ENCODE assay signal across 18 cellular contexts in the genomic region with DNA sequence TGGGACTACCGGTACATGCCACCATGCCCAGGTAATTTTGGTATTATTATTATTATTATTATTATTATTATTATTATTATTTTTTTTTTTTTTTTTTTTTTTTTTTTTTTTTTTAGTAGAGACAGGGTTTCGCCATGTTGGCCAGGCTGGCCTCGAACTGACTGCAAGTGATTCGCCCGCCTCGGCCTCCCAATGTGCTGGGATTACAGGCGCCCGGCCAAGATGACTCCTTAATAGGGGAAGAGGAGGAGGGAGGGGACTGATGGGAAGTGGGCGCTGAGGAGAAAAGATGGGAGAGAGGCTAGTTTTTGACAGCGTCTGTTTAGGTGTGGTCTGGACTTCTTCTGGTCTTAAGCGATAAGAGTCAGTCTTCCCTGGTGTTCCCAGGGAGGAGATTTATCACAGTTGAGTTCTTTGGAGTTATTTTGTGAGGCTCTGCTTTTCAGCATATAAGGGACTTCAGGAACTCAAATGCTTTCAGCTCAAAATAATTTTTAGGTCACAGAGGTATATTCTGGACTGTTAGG. TPM values are rescaled to one million over a fixed set of nuclear protein-coding genes. Genes with fewer than 3 reads are reported as not detected.
A peak's percentile ranks its signal among the peaks of the same experiment; 100 is the strongest.
DNase-seq lines count a peak whose midpoint lies in the region; ATAC-seq lines count a peak whose summit lies in the region.
"Had no signal": no experiment of that assay in that cellular context is flagged by ENCODE, and none has a peak within 500 bp of the region (broad histone marks: within the 10 kb centered on the region; RNA-seq: fewer than 3 reads in every experiment).

No MANE protein-coding gene starts in this region.

- ATAC-seq in T-helper 17 cell: no peak
- no peak for ATAC-seq in stimulated activated naive B cell treated with anti-CD40 and anti-IgM and Interleukin-4, amounts not matched to agents 10 μg/mL and 1 μg/mL and 100 μg/mL, for 72 hours (replicated peaks)
- ATAC-seq in GM21423 (IDR thresholded peaks at IDR 0.05; ENCODE audit: unreplicated experiment): no peak
- no peak for ATAC-seq in GM18870 (IDR thresholded peaks at IDR 0.05; ENCODE audit: unreplicated experiment)
- ATAC-seq: Panc1 had no signal

- H3K4me3 Mint-ChIP-seq in T-helper 2 cell treated with Interferon-gamma antibody and Interleukin-4, amounts not matched to agents 5 μg/mL and 100 μg/mL, for 36 hours: no peak overlapping the region
- no peak overlapping the region for H3K4me3 Mint-ChIP-seq in T-helper 17 cell
- no peak overlapping the region for H3K4me3 Mint-ChIP-seq in stimulated activated naive B cell treated with anti-CD40 and anti-IgM and Interleukin-4, amounts not matched to agents 10 μg/mL and 1 μg/mL and 100 μg/mL, for 72 hours

- no peaks in the 10 kb centered on the region for H3K9me3 Mint-ChIP-seq in T-helper 2 cell treated with Interferon-gamma antibody and Interleukin-4, amounts not matched to agents 5 μg/mL and 100 μg/mL, for 36 hours
- H3K9me3 Mint-ChIP-seq in stimulated activated naive B cell treated with anti-CD40 and anti-IgM and Interleukin-4, amounts not matched to agents 10 μg/mL and 1 μg/mL and 100 μg/mL, for 72 hours: no peaks in the 10 kb centered on the region

- H3K4me1 Mint-ChIP-seq in T-helper 2 cell treated with Interferon-gamma antibody and Interleukin-4, amounts not matched to agents 5 μg/mL and 100 μg/mL, for 36 hours (ENCODE audit: low read depth): peaks cover 38% of the 10 kb centered on the region
- H3K4me1 Mint-ChIP-seq in T-helper 17 cell: peaks cover 41% of the 10 kb centered on the region
- H3K4me1 Mint-ChIP-seq in stimulated activated naive B cell treated with anti-CD40 and anti-IgM and Interleukin-4, amounts not matched to agents 10 μg/mL and 1 μg/mL and 100 μg/mL, for 72 hours: peaks cover 34 to 57% of the 10 kb centered on the region in 2 donors

- DNase-seq in T-helper 2 cell treated with Interferon-gamma antibody and Interleukin-4, amounts not matched to agents 5 μg/mL and 100 μg/mL, for 36 hours (ENCODE audit: low spot score): no peak
- DNase-seq in T-helper 2 cell (no peak), T-helper 17 cell (no peak), fibroblast of gingiva (ENCODE audit: low read depth) (peak; percentile 9), medulla oblongata (ENCODE audit: extremely low spot score) (no peak)
- DNase-seq in stimulated activated naive B cell treated with anti-CD40 and anti-IgM and Interleukin-4, amounts not matched to agents 10 μg/mL and 1 μg/mL and 100 μg/mL, for 72 hours: no peak
- DNase-seq: BE2C, DMS 273 treated with DMSO at 0.1 percent for 48 hours, Kasumi-1, NCI-H1105, NCI-H1694 treated with DMSO at 0.1 percent for 48 hours, NCI-H2107, NCI-H2227 treated with DMSO at 0.1 percent for 48 hours, NCI-H524 had no signal

- H3K36me3 Mint-ChIP-seq in T-helper 2 cell treated with Interferon-gamma antibody and Interleukin-4, amounts not matched to agents 5 μg/mL and 100 μg/mL, for 36 hours (ENCODE audit: low read depth): peaks cover 49% of the 10 kb centered on the region
- H3K36me3 Mint-ChIP-seq in T-helper 17 cell (ENCODE audit: low read depth): peaks cover 7% of the 10 kb centered on the region
- peaks cover 47 to 66% of the 10 kb centered on the region in 2 donors for H3K36me3 Mint-ChIP-seq in stimulated activated naive B cell treated with anti-CD40 and anti-IgM and Interleukin-4, amounts not matched to agents 10 μg/mL and 1 μg/mL and 100 μg/mL, for 72 hours

- no peaks in the 10 kb centered on the region for H3K27me3 Mint-ChIP-seq in T-helper 2 cell treated with Interferon-gamma antibody and Interleukin-4, amounts not matched to agents 5 μg/mL and 100 μg/mL, for 36 hours (ENCODE audit: low read depth)
- no peaks in the 10 kb centered on the region for H3K27me3 Mint-ChIP-seq in T-helper 17 cell
- H3K27me3 Mint-ChIP-seq in stimulated activated naive B cell treated with anti-CD40 and anti-IgM and Interleukin-4, amounts not matched to agents 10 μg/mL and 1 μg/mL and 100 μg/mL, for 72 hours: no peaks in the 10 kb centered on the region

- H3K27ac Mint-ChIP-seq in T-helper 2 cell treated with Interferon-gamma antibody and Interleukin-4, amounts not matched to agents 5 μg/mL and 100 μg/mL, for 36 hours: peak overlapping the region; percentile 23
- peak overlapping the region; percentile 47 for H3K27ac Mint-ChIP-seq in T-helper 17 cell
- H3K27ac Mint-ChIP-seq in stimulated activated naive B cell treated with anti-CD40 and anti-IgM and Interleukin-4, amounts not matched to agents 10 μg/mL and 1 μg/mL and 100 μg/mL, for 72 hours: peak overlapping the region; percentile 84

- H3K9me3 ChIP-seq in T-helper 17 cell (ENCODE audit: control insufficient read depth, low read length, poor library complexity, severe bottlenecking): no peaks in the 10 kb centered on the region
- H3K9me3 ChIP-seq: BE2C had no signal

RNA-seq across cellular contexts. Expression of gene SLC5A10, which starts 34.4 kb away (rescaled TPM):
- total RNA-seq in T-helper 17 cell: not detected
- total RNA-seq: HT-29 had no signal

RNA-seq across cellular contexts. Expression of gene PRPSAP2, which starts 59.6 kb away (rescaled TPM):
- 10 to 100 TPM; 26.3 to 27.9 TPM for total RNA-seq in T-helper 17 cell

Comparison
In these comparisons a context has a peak if more than half of its experiments do, and no peak if none do; other contexts are left out.
1. H3K27ac Mint-ChIP-seq: peak in every context shown above with its lines; median percentile 84 in stimulated activated naive B cell treated with anti-CD40 and anti-IgM and Interleukin-4, amounts not matched to agents 10 μg/mL and 1 μg/mL and 100 μg/mL, for 72 hours; 47 in T-helper 17 cell; 23 in T-helper 2 cell treated with Interferon-gamma antibody and Interleukin-4, amounts not matched to agents 5 μg/mL and 100 μg/mL, for 36 hours.